In genomic region chr19:49442354-49442753, GRCh38 we compare ENCODE assay signal across 9 cellular contexts. TPM values are rescaled to one million over a fixed set of nuclear protein-coding genes. Genes with fewer than 3 reads are reported as not detected.
A peak's percentile ranks its signal among the peaks of the same experiment; 100 is the strongest.
DNase-seq lines count a peak whose midpoint lies in the region; ATAC-seq and TF ChIP-seq lines count a peak whose summit lies in the region.
"Had no signal": no experiment of that assay in that cellular context is flagged by ENCODE, and none has a peak within 500 bp of the region (broad histone marks: within the 10 kb centered on the region; RNA-seq: fewer than 3 reads in every experiment).

No MANE protein-coding gene starts in this region.

- peak overlapping the region; percentile 60 for H3K27ac Mint-ChIP-seq in activated CD4-positive, alpha-beta T cell treated with anti-CD3 and anti-CD28 coated beads, Interleukin-2, amount 10 ng/mL, durations not matched to agents 24 days and 14 days

- H3K4me3 ChIP-seq in heart left ventricle (peak overlapping the region in 10 of 12 donors; percentile 55 to 79 (median 69)), suprapubic skin (peak overlapping the region; percentile 78)

- no peaks in the 10 kb centered on the region for H3K9me3 Mint-ChIP-seq in activated CD4-positive, alpha-beta T cell treated with anti-CD3 and anti-CD28 coated beads, Interleukin-2, amount 10 ng/mL, durations not matched to agents 24 days and 14 days

- H3K27ac ChIP-seq in heart left ventricle = peak overlapping the region in 8 of 12 donors; percentile 46 to 90 (median 58)
- peak overlapping the region; percentile 70 for H3K27ac ChIP-seq in suprapubic skin

- WGBS in heart left ventricle, 4 donors = 5 to 10% (median 6%) methylated on average over 11 of the region's 11 CpGs
- 1% methylated on average over 11 of the region's 11 CpGs for WGBS in suprapubic skin

- TF ChIP-seq POLR2A in heart left ventricle (IDR thresholded peaks at IDR 0.05) (no peak), suprapubic skin (IDR thresholded peaks at IDR 0.05) (no peak)

- no peak for TF ChIP-seq EP300 in suprapubic skin (IDR thresholded peaks at IDR 0.05)

- DNase-seq in activated CD4-positive, alpha-beta T cell treated with anti-CD3 and anti-CD28 coated beads, Interleukin-2, amount 10 ng/mL, durations not matched to agents 24 days and 14 days = peak; percentile 78
- no peak for DNase-seq in activated CD4-positive, alpha-beta T cell treated with anti-CD3 and anti-CD28 coated beads for 4 hours
- DNase-seq in SW480 (ENCODE audit: low spot score) (peak; percentile 65), heart left ventricle (peak in 3 of 5 donors; percentile 23 to 65 (median 52)), suprapubic skin (ENCODE audit: low spot score in 2 of 2) (peak; percentile 86 to 89), NCI-H1105 treated with DMSO at 0.1 percent for 48 hours (lab: John Stamatoyannopoulos, UW) (no peak), HPDE6-E6E7 (ENCODE audit: extremely low spot score) (no peak), cortex of kidney (lab: John Stamatoyannopoulos, UW) (no peak)

- intact Hi-C loops in activated CD4-positive, alpha-beta T cell treated with anti-CD3 and anti-CD28 coated beads, Interleukin-2, amount 10 ng/mL, durations not matched to agents 24 days and 14 days (cut with micrococcal nuclease) = loop anchor here (2.0 to 5.0 kb wide), 2 partner anchors 22 to 215 kb away; no protein-coding TSS in a partner anchor
- intact Hi-C loops in heart left ventricle (cut with DNase I) = loop anchor here in 9 of 10 donors (1.0 to 10.0 kb wide), 8 partner anchors 50 to 220 kb away; no protein-coding TSS in a partner anchor

- H3K9me3 ChIP-seq in heart left ventricle (no peaks in the 10 kb centered on the region), suprapubic skin (no peaks in the 10 kb centered on the region)
- H3K9me3 ChIP-seq: right lobe of liver had no signal

- H3K4me1 Mint-ChIP-seq in activated CD4-positive, alpha-beta T cell treated with anti-CD3 and anti-CD28 coated beads, Interleukin-2, amount 10 ng/mL, durations not matched to agents 24 days and 14 days = peaks cover 40% of the 10 kb centered on the region

- peaks cover 0 to 7% (median 0%) of the 10 kb centered on the region in 9 donors for H3K36me3 ChIP-seq in heart left ventricle
- H3K36me3 ChIP-seq in suprapubic skin = peaks cover 10% of the 10 kb centered on the region

- H3K27me3 Mint-ChIP-seq in activated CD4-positive, alpha-beta T cell treated with anti-CD3 and anti-CD28 coated beads, Interleukin-2, amount 10 ng/mL, durations not matched to agents 24 days and 14 days = peaks cover 51% of the 10 kb centered on the region

- H3K4me1 ChIP-seq in heart left ventricle (peaks cover 0 to 20% (median 2%) of the 10 kb centered on the region in 12 donors), suprapubic skin (peaks cover 32% of the 10 kb centered on the region)
- H3K4me1 ChIP-seq: right lobe of liver had no signal

- peaks cover 15% of the 10 kb centered on the region for H3K36me3 Mint-ChIP-seq in activated CD4-positive, alpha-beta T cell treated with anti-CD3 and anti-CD28 coated beads, Interleukin-2, amount 10 ng/mL, durations not matched to agents 24 days and 14 days (ENCODE audit: low read depth)

- TF ChIP-seq CTCF in heart left ventricle (IDR thresholded peaks at IDR 0.05) (no peak), suprapubic skin (IDR thresholded peaks at IDR 0.05) (no peak)

- peak overlapping the region; percentile 89 for H3K4me3 Mint-ChIP-seq in activated CD4-positive, alpha-beta T cell treated with anti-CD3 and anti-CD28 coated beads, Interleukin-2, amount 10 ng/mL, durations not matched to agents 24 days and 14 days

- ATAC-seq in heart left ventricle = peak in 2 of 4 donors; percentile 4

- H3K27me3 ChIP-seq in heart left ventricle (peaks cover 0 to 47% (median 33%) of the 10 kb centered on the region in 9 donors), suprapubic skin (peaks cover 46% of the 10 kb centered on the region)
- H3K27me3 ChIP-seq: right lobe of liver had no signal

RNA-seq across cellular contexts. Expression of gene SLC17A7, which starts 1.0 kb away (rescaled TPM):
- 0.12 and 0.54 TPM in 2 replicates for total RNA-seq in activated CD4-positive, alpha-beta T cell treated with anti-CD3 and anti-CD28 coated beads, Interleukin-2, amount 10 ng/mL, durations not matched to agents 24 days and 14 days
- 1 to 10 TPM in 4 of 9 donors, under 1 TPM in 5; 0.46 to 1.6 (median 0.89) TPM for total RNA-seq in heart left ventricle
- polyA plus RNA-seq in heart left ventricle = 1 to 10 TPM in 1 of 2 donors, under 1 TPM in 1; 0.64 to 1.1 TPM
- total RNA-seq in suprapubic skin = 1 to 10 TPM in 3 of 4 donors, under 1 TPM in 1; 0.60 to 1.2 (median 1.1) TPM

RNA-seq across cellular contexts. Expression of gene PIH1D1, which starts 9.3 kb away (rescaled TPM):
- 134 and 135 TPM in 2 replicates for total RNA-seq in activated CD4-positive, alpha-beta T cell treated with anti-CD3 and anti-CD28 coated beads, Interleukin-2, amount 10 ng/mL, durations not matched to agents 24 days and 14 days
- total RNA-seq in heart left ventricle (10 to 100 TPM; 16.3 to 49.9 (median 31.1) TPM), suprapubic skin (100 to 1,000 TPM in 2 of 4 donors, 10 to 100 TPM in 2; 82.0 to 124 (median 104) TPM)
- 10 to 100 TPM; 22.6 to 57.6 TPM for polyA plus RNA-seq in heart left ventricle

RNA-seq across cellular contexts. Expression of gene ALDH16A1, which starts 10.7 kb away (rescaled TPM):
- total RNA-seq in activated CD4-positive, alpha-beta T cell treated with anti-CD3 and anti-CD28 coated beads, Interleukin-2, amount 10 ng/mL, durations not matched to agents 24 days and 14 days = 27.2 and 28.4 TPM in 2 replicates
- total RNA-seq in heart left ventricle (10 to 100 TPM in 2 of 9 donors, 1 to 10 TPM in 7; 3.4 to 18.6 (median 8.5) TPM), suprapubic skin (10 to 100 TPM; 21.7 to 47.7 (median 35.9) TPM)
- polyA plus RNA-seq in heart left ventricle = 10 to 100 TPM in 1 of 2 donors, 1 to 10 TPM in 1; 7.3 to 11.7 TPM

RNA-seq across cellular contexts. Expression of gene GFY, which starts 17.2 kb away (rescaled TPM):
- not detected in 2 replicates for total RNA-seq in activated CD4-positive, alpha-beta T cell treated with anti-CD3 and anti-CD28 coated beads, Interleukin-2, amount 10 ng/mL, durations not matched to agents 24 days and 14 days
- total RNA-seq in heart left ventricle (not detected), suprapubic skin (not detected)
- polyA plus RNA-seq in heart left ventricle = under 1 TPM in 1 of 2 donors, not detected in 1; 0.12 TPM
- total RNA-seq: right lobe of liver had no signal

RNA-seq across cellular contexts. Expression of gene PTH2, which starts 19.1 kb away (rescaled TPM):
- not detected in 2 replicates for total RNA-seq in activated CD4-positive, alpha-beta T cell treated with anti-CD3 and anti-CD28 coated beads, Interleukin-2, amount 10 ng/mL, durations not matched to agents 24 days and 14 days
- not detected for total RNA-seq in heart left ventricle
- polyA plus RNA-seq in heart left ventricle = not detected
- total RNA-seq in suprapubic skin = not detected
- total RNA-seq: right lobe of liver had no signal

Comparison
In these comparisons a context has a peak if more than half of its experiments do, and no peak if none do; other contexts are left out.
1. DNase-seq: peak in activated CD4-positive, alpha-beta T cell treated with anti-CD3 and anti-CD28 coated beads, Interleukin-2, amount 10 ng/mL, durations not matched to agents 24 days and 14 days (single experiment), SW480 (single experiment), heart left ventricle (3 of 5) and suprapubic skin (2 of 2); none in activated CD4-positive, alpha-beta T cell treated with anti-CD3 and anti-CD28 coated beads for 4 hours (0 of 2), NCI-H1105 treated with DMSO at 0.1 percent for 48 hours (single experiment), HPDE6-E6E7 (single experiment) and cortex of kidney (single experiment).